In genomic region chr14:68377056-68377455, GRCh38 we compare ENCODE assay signal across 11 cellular contexts.
DNase-seq lines count a peak whose midpoint lies in the region; ATAC-seq lines count a peak whose summit lies in the region.
"Had no signal": no experiment of that assay in that cellular context is flagged by ENCODE, and none has a peak within 500 bp of the region (broad histone marks: within the 10 kb centered on the region; RNA-seq: fewer than 3 reads in every experiment).

No MANE protein-coding gene starts in this region.

- no peaks in the 10 kb centered on the region for H3K27me3 ChIP-seq in BLaER1
- H3K27me3 ChIP-seq in right cardiac atrium (ENCODE audit: control insufficient read depth, insufficient read depth): no peaks in the 10 kb centered on the region
- H3K27me3 ChIP-seq in rectal smooth muscle tissue (ENCODE audit: control insufficient read depth, insufficient read depth, low read length): no peaks in the 10 kb centered on the region
- no peaks in the 10 kb centered on the region for H3K27me3 ChIP-seq in effector memory CD4-positive, alpha-beta T cell (replicated peaks; ENCODE audit: control insufficient read depth, insufficient read depth, low read length, poor library complexity, severe bottlenecking)

- H3K9me3 ChIP-seq in BLaER1: peaks cover 14% of the 10 kb centered on the region
- no peaks in the 10 kb centered on the region for H3K9me3 ChIP-seq in right cardiac atrium (ENCODE audit: control insufficient read depth, low read length)
- H3K9me3 ChIP-seq in effector memory CD4-positive, alpha-beta T cell (ENCODE audit: control insufficient read depth, low read length): no peaks in the 10 kb centered on the region

- H3K27me3 Mint-ChIP-seq in activated naive CD8-positive, alpha-beta T cell treated with anti-CD3 and anti-CD28 coated beads for 36 hours: no peaks in the 10 kb centered on the region

- peak overlapping the region; percentile 47; the same call in 1 of the 2 replicates for H3K27ac ChIP-seq in BLaER1
- H3K27ac ChIP-seq in right cardiac atrium (ENCODE audit: low read length): peak overlapping the region; percentile 82
- H3K27ac ChIP-seq in rectal smooth muscle tissue (ENCODE audit: low read depth, low read length): peak overlapping the region; percentile 82
- no peak overlapping the region for H3K27ac ChIP-seq in effector memory CD4-positive, alpha-beta T cell (ENCODE audit: insufficient read depth, low read length, poor library complexity, severe bottlenecking)

- no peaks in the 10 kb centered on the region for H4K20me1 ChIP-seq in BLaER1

- H3K4me2 ChIP-seq in BLaER1: peak overlapping the region; percentile 54

- peak overlapping the region; percentile 62 for H3K27ac Mint-ChIP-seq in activated naive CD8-positive, alpha-beta T cell treated with anti-CD3 and anti-CD28 coated beads for 36 hours

- WGBS in right cardiac atrium: 59% methylated on average over 2 of the region's 2 CpGs

- H3K4me3 Mint-ChIP-seq in activated naive CD8-positive, alpha-beta T cell treated with anti-CD3 and anti-CD28 coated beads for 36 hours: no peak overlapping the region

- peaks cover 40% of the 10 kb centered on the region for H3K4me1 ChIP-seq in BLaER1
- peaks cover 3% of the 10 kb centered on the region for H3K4me1 ChIP-seq in right cardiac atrium (ENCODE audit: control insufficient read depth, insufficient read depth, low read length)
- peaks cover 34% of the 10 kb centered on the region for H3K4me1 ChIP-seq in rectal smooth muscle tissue (ENCODE audit: control insufficient read depth, insufficient read depth, low read length)
- peaks cover 15% of the 10 kb centered on the region for H3K4me1 ChIP-seq in effector memory CD4-positive, alpha-beta T cell (ENCODE audit: control insufficient read depth, insufficient read depth, low read length, poor library complexity, severe bottlenecking)

- intact Hi-C loops in right cardiac atrium (cut with DNase I): no loop called here

- ATAC-seq in right cardiac atrium: peak; percentile 18 to 34

- H3K4me3 ChIP-seq in BLaER1 (no peak overlapping the region), right cardiac atrium (ENCODE audit: low read length) (no peak overlapping the region), rectal smooth muscle tissue (ENCODE audit: low read length) (no peak overlapping the region)
- no peak overlapping the region for H3K4me3 ChIP-seq in effector memory CD4-positive, alpha-beta T cell (ENCODE audit: insufficient read depth, low read depth, low read length, poor library complexity, severe bottlenecking)

- peaks cover 11% of the 10 kb centered on the region for H3K36me3 Mint-ChIP-seq in activated naive CD8-positive, alpha-beta T cell treated with anti-CD3 and anti-CD28 coated beads for 36 hours

- peaks cover 57% of the 10 kb centered on the region for H3K4me1 Mint-ChIP-seq in activated naive CD8-positive, alpha-beta T cell treated with anti-CD3 and anti-CD28 coated beads for 36 hours

- DNase-seq in activated naive CD8-positive, alpha-beta T cell treated with anti-CD3 and anti-CD28 coated beads for 36 hours: no peak
- no peak for DNase-seq in right cardiac atrium
- DNase-seq in effector memory CD4-positive, alpha-beta T cell: no peak
- no peak for DNase-seq in UCSD-AML1 (lab: John Stamatoyannopoulos, UW; ENCODE audit: unreplicated experiment)
- DNase-seq in AG08396 (ENCODE audit: low spot score): no peak
- no peak for DNase-seq in Ammon's horn (ENCODE audit: low spot score)
- DNase-seq: activated CD4-positive, CD25-positive, alpha-beta regulatory T cell treated with anti-CD3 and anti-CD28 coated beads, Interleukin-2, amount 50 U/mL, for 72 hours; NCI-H2107; RPMI8226 had no signal

- H3K36me3 ChIP-seq in BLaER1 (no peaks in the 10 kb centered on the region), rectal smooth muscle tissue (ENCODE audit: control insufficient read depth, insufficient read depth, low read length) (no peaks in the 10 kb centered on the region)
- no peaks in the 10 kb centered on the region for H3K36me3 ChIP-seq in effector memory CD4-positive, alpha-beta T cell (ENCODE audit: control insufficient read depth, insufficient read depth, low read length)

- H3K9ac ChIP-seq in BLaER1: no peak overlapping the region
- H3K9ac ChIP-seq in rectal smooth muscle tissue (ENCODE audit: low read length): no peak overlapping the region

- H3K9me3 Mint-ChIP-seq in activated naive CD8-positive, alpha-beta T cell treated with anti-CD3 and anti-CD28 coated beads for 36 hours: peaks cover 10% of the 10 kb centered on the region
